Comparison of ENCODE assay signal across 1 cellular context in the genomic region with DNA sequence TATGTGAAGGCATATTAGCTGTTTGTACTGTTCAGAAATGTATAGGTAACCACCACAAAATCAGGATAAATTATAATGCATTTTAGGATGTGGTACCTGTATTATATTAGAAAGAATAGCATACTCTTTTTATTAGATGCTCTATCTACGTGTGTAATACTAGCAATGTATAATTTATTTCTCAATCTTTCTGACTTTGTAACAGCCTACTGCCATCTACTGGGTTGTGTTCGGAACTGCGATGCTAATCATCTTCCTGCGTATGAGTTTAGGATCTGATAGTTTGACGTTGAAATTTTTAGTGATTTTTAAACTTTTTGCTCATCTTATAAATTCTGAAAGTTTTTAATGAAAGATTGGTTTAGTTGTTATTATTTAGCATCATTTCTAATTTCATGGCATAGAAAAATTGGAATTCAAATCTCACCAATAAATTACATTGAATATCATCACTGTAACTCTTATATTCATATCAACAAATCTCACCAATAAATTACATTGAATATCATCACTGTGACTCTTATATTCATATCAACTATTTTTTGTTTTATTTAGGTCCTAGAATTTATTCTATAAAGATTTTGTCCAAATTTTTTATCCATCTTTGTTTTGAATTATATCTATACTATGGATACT.
TF ChIP-seq lines count a peak whose summit lies in the region.

No MANE protein-coding gene starts in this region.

TF ChIP-seq in liver, 16 proteins besides CTCF, POLR2A, EP300 and RAD21 (continued from another document):
- TF ChIP-seq MAX (IDR thresholded peaks at IDR 0.05), result no peak
- TF ChIP-seq, protein P1, sequence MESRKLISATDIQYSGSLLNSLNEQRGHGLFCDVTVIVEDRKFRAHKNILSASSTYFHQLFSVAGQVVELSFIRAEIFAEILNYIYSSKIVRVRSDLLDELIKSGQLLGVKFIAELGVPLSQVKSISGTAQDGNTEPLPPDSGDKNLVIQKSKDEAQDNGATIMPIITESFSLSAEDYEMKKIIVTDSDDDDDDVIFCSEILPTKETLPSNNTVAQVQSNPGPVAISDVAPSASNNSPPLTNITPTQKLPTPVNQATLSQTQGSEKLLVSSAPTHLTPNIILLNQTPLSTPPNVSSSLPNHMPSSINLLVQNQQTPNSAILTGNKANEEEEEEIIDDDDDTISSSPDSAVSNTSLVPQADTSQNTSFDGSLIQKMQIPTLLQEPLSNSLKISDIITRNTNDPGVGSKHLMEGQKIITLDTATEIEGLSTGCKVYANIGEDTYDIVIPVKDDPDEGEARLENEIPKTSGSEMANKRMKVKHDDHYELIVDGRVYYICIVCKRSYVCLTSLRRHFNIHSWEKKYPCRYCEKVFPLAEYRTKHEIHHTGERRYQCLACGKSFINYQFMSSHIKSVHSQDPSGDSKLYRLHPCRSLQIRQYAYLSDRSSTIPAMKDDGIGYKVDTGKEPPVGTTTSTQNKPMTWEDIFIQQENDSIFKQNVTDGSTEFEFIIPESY (IDR thresholded peaks at IDR 0.05), result no peak
- TF ChIP-seq, protein P2, sequence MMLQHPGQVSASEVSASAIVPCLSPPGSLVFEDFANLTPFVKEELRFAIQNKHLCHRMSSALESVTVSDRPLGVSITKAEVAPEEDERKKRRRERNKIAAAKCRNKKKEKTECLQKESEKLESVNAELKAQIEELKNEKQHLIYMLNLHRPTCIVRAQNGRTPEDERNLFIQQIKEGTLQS (IDR thresholded peaks at IDR 0.05), result no peak
- TF ChIP-seq YY1 (IDR thresholded peaks at IDR 0.05), result no peak
- TF ChIP-seq NR2F2 (IDR thresholded peaks at IDR 0.05), result no peak
- TF ChIP-seq TAF1 (conservative IDR thresholded peaks at IDR 0.05), result no peak
- TF ChIP-seq GABPA (IDR thresholded peaks at IDR 0.05 in 1 of 2, conservative IDR thresholded peaks at IDR 0.05 in 1 of 2), result no peak
- no peak for TF ChIP-seq EGR1 (IDR thresholded peaks at IDR 0.05; ENCODE audit: low read depth in 2 of 2)
- no peak for TF ChIP-seq HNF4A (conservative IDR thresholded peaks at IDR 0.05)
- TF ChIP-seq HNF4G (IDR thresholded peaks at IDR 0.05), result no peak
